Comparison of ENCODE assay signal across 22 cellular contexts in genomic region chr15:67907175-67907723, GRCh38.
"Had no signal": no experiment of that assay in that cellular context is flagged by ENCODE, and none has a peak within 500 bp of the region (broad histone marks: within the 10 kb centered on the region; RNA-seq: fewer than 3 reads in every experiment).

No MANE protein-coding gene starts in this region.

- DNase-seq: activated CD4-positive, alpha-beta T cell treated with anti-CD3 and anti-CD28 coated beads for 4 hours; activated CD4-positive, alpha-beta T cell treated with anti-CD3 and anti-CD28 coated beads, Interleukin-2, amount 50 U/mL, for 4 hours; activated naive CD4-positive, alpha-beta T cell; activated T-cell treated with anti-CD3 and anti-CD28 coated beads for 4 hours; activated T-cell treated with anti-CD3 and anti-CD28 coated beads, Interleukin-2, amount 50 U/mL, for 72 hours; aorta; body of pancreas; cerebellar nuclear complex; colonic mucosa; effector memory CD4-positive, alpha-beta T cell; head of caudate nucleus; naive thymus-derived CD4-positive, alpha-beta T cell; nucleus accumbens; right lobe of liver; stimulated activated CD4-positive, alpha-beta T cell treated with anti-CD3 and anti-CD28 coated beads, Interleukin-2, amount 100 ng/mL, for 48 hours; stimulated activated naive CD4-positive, alpha-beta T cell treated with Interleukin-2 at 50 U/mL for 16 hours; T-helper 9 cell had no signal

- H3K4me1 ChIP-seq: body of pancreas, colonic mucosa, right lobe of liver, vagina had no signal

- H3K9me3 ChIP-seq: body of pancreas, colonic mucosa, thoracic aorta, vagina had no signal

- H3K4me3 ChIP-seq: body of pancreas, colonic mucosa, gastroesophageal sphincter, right lobe of liver, thoracic aorta, vagina had no signal

- H3K36me3 ChIP-seq: colonic mucosa, gastroesophageal sphincter, right lobe of liver, thoracic aorta, vagina had no signal

- H3K27me3 ChIP-seq: body of pancreas, colonic mucosa, gastroesophageal sphincter, right lobe of liver, vagina had no signal

- H3K27ac ChIP-seq: body of pancreas, colonic mucosa, gastroesophageal sphincter, right lobe of liver, thoracic aorta, vagina, VCaP had no signal

- ATAC-seq: activated naive CD4-positive, alpha-beta T cell treated with anti-CD3 and anti-CD28 coated beads, Interleukin-2, amount 50 U/mL, for 72 hours; activated T-cell treated with anti-CD3 and anti-CD28 coated beads, Interleukin-2, amount 50 U/mL, for 72 hours; body of pancreas; gastroesophageal sphincter; naive thymus-derived CD4-positive, alpha-beta T cell; right lobe of liver had no signal
